ENCODE assay signal across 1 cellular context in the genomic region with DNA sequence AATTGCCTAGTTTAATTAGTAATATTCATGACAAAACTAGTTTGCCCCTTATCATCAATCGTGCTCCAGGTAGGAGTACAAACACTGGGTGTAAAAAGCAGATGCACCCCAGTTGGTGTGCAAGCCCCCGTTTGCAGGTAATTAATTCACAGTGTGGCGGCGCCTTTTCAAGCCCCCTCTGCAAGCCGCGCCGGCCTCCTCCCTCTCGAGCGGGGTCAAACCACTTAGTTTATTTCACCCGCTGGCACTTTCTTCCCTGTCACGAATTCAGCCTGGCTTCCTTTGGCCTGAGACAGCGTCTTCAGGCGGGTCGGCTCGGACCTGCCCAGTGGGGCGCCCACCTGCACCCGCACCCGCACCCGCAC.
TF ChIP-seq lines count a peak whose summit lies in the region.

No MANE protein-coding gene starts in this region.

TF ChIP-seq in liver, 16 proteins besides CTCF, POLR2A, EP300 and RAD21 (continued from another document):
- no peak for TF ChIP-seq ATF3 (IDR thresholded peaks at IDR 0.05)
- no peak for TF ChIP-seq HNF4G (IDR thresholded peaks at IDR 0.05)
- no peak for TF ChIP-seq SP1 (IDR thresholded peaks at IDR 0.05)
- TF ChIP-seq FOXA2 (IDR thresholded peaks at IDR 0.05) = no peak
- TF ChIP-seq YY1 (IDR thresholded peaks at IDR 0.05) = no peak
- TF ChIP-seq JUND (IDR thresholded peaks at IDR 0.05) = no peak
- TF ChIP-seq EGR1 (IDR thresholded peaks at IDR 0.05; ENCODE audit: low read depth in 2 of 2) = no peak
TF ChIP-seq in liver: peak in this region for 0.
